ENCODE assay signal across 5 cellular contexts in the genomic region with DNA sequence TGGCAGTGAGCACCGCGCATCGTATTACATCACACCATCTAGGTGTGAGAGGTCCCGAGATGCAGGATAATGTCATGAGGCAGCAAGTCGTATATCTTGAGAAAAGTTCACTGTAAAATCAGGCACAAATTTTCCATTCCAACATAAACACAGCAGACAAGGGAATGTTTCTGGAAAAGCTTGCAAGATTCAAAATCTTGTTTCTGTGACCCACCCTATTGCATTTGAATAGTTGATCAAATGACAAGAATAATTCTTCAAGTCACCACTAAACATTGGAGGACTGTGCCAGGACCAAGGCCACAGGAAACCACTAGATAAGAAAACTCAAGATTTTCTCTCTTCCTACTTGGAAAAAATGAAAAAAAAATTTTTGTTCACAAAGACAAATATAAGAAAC.
"Had no signal": no experiment of that assay in that cellular context is flagged by ENCODE, and none has a peak within 500 bp of the region (broad histone marks: within the 10 kb centered on the region; RNA-seq: fewer than 3 reads in every experiment).

No MANE protein-coding gene starts in this region.

- H3K4me3 ChIP-seq: GM23338 had no signal

- H3K27ac Mint-ChIP-seq: GM23338, H9, IgD-negative memory B cell had no signal

- ATAC-seq: GM23338, HepG2 had no signal

- H3K4me3 Mint-ChIP-seq: GM23338, H9, IgD-negative memory B cell had no signal

- DNase-seq: H9 had no signal

- H3K36me3 Mint-ChIP-seq: IgD-negative memory B cell had no signal

- H3K27ac ChIP-seq: HL-60 had no signal

- H3K4me1 Mint-ChIP-seq: IgD-negative memory B cell had no signal
